In genomic region chr7:49324707-49325106, GRCh38 we compare ENCODE assay signal across 18 cellular contexts.
DNase-seq lines count a peak whose midpoint lies in the region; ATAC-seq, FAIRE-seq and TF ChIP-seq lines count a peak whose summit lies in the region.
"Had no signal": no experiment of that assay in that cellular context is flagged by ENCODE, and none has a peak within 500 bp of the region (broad histone marks: within the 10 kb centered on the region; RNA-seq: fewer than 3 reads in every experiment).

No MANE protein-coding gene starts in this region.

- peak; percentile 63 for DNase-seq in A172 (ENCODE audit: low spot score)
- no peak for DNase-seq in GM12892 (ENCODE audit: insufficient read length)
- DNase-seq in PC-9, result no peak
- DNase-seq in fibroblast of mammary gland (ENCODE audit: low read depth), result peak; percentile 11
- no peak for DNase-seq in heart right ventricle
- no peak for DNase-seq in activated T-cell treated with anti-CD3 and anti-CD28 coated beads, Interleukin-2, amount 50 U/mL, for 24 hours
- DNase-seq: activated CD4-positive, alpha-beta T cell treated with anti-CD3 and anti-CD28 coated beads for 4 hours; BE2C; effector memory CD8-positive, alpha-beta T cell; mucosa of descending colon; NCI-H1092 treated with DMSO at 0.1 percent for 48 hours; NCI-H510A; psoas muscle; stimulated activated CD4-positive, alpha-beta T cell treated with anti-CD3 and anti-CD28 coated beads, Interleukin-2, amount 100 ng/mL, for 48 hours had no signal

- H3K27me3 ChIP-seq in PC-9 (ENCODE audit: insufficient read depth, low read depth) (0 out of 2 replicates have a peak, but pooled peaks cover 10% of the 10 kb centered on the region), heart right ventricle (no peaks in the 10 kb centered on the region)
- H3K27me3 ChIP-seq: ascending aorta, BE2C had no signal

- no peak for ATAC-seq in heart right ventricle
- no peak for ATAC-seq in GM21825 (IDR thresholded peaks at IDR 0.05; ENCODE audit: unreplicated experiment)
- no peak for ATAC-seq in GM21529 (IDR thresholded peaks at IDR 0.05; ENCODE audit: unreplicated experiment)
- ATAC-seq: effector memory CD8-positive, alpha-beta T cell; mucosa of descending colon; psoas muscle; stimulated activated memory B cell treated with anti-CD40 and anti-IgM and Interleukin-4, amounts not matched to agents 10 μg/mL and 1 μg/mL and 100 μg/mL, for 72 hours had no signal

- H3K27ac ChIP-seq in PC-9 (no peak overlapping the region), heart right ventricle (no peak overlapping the region)
- H3K27ac ChIP-seq: ascending aorta, psoas muscle had no signal

- no peak overlapping the region for H3K4me2 ChIP-seq in PC-9

- H3K4me3 ChIP-seq in PC-9 (no peak overlapping the region), fibroblast of mammary gland (ENCODE audit: control insufficient read depth, low read depth, low read length) (no peak overlapping the region), heart right ventricle (no peak overlapping the region)
- H3K4me3 ChIP-seq: ascending aorta, mucosa of descending colon, psoas muscle had no signal

- H3K9me3 ChIP-seq in PC-9 (ENCODE audit: insufficient read depth, low read depth) (no peaks in the 10 kb centered on the region), heart right ventricle (peaks cover 0 to 11% (median 0%) of the 10 kb centered on the region in 11 donors)
- H3K9me3 ChIP-seq: ascending aorta, BE2C, mucosa of descending colon, psoas muscle had no signal

- intact Hi-C loops in PC-9 (cut with micrococcal nuclease; ENCODE audit: unreplicated experiment), result no loop called here
- intact Hi-C loops in heart right ventricle (cut with DNase I), result no loop called here

- no peak for TF ChIP-seq POLR2A in GM12892 (IDR thresholded peaks at IDR 0.05; ENCODE audit: low read depth, low read length)

- no peaks in the 10 kb centered on the region for H3K4me1 ChIP-seq in PC-9 (replicated peaks; ENCODE audit: insufficient read depth)
- no peaks in the 10 kb centered on the region for H3K4me1 ChIP-seq in heart right ventricle
- H3K4me1 ChIP-seq: ascending aorta, BE2C, psoas muscle had no signal

- POLR2A ChIA-PET in PC-9 (lab: Charles Lee; ENCODE audit: unreplicated experiment), result no interaction called here

- H3K4me1 Mint-ChIP-seq in activated T-cell treated with anti-CD3 and anti-CD28 coated beads, Interleukin-2, amount 50 U/mL, for 24 hours (ENCODE audit: low read depth), result no peaks in the 10 kb centered on the region
- H3K4me1 Mint-ChIP-seq: stimulated activated memory B cell treated with anti-CD40 and anti-IgM and Interleukin-4, amounts not matched to agents 10 μg/mL and 1 μg/mL and 100 μg/mL, for 72 hours had no signal

- H3K36me3 ChIP-seq in PC-9 (ENCODE audit: low read depth) (no peaks in the 10 kb centered on the region), heart right ventricle (no peaks in the 10 kb centered on the region)
- H3K36me3 ChIP-seq: ascending aorta, BE2C had no signal

- peak; percentile 53 for FAIRE-seq in GM12892 (lab: Jason Lieb, UNC)

- H3K4me3 Mint-ChIP-seq in activated T-cell treated with anti-CD3 and anti-CD28 coated beads, Interleukin-2, amount 50 U/mL, for 24 hours, result no peak overlapping the region
- H3K4me3 Mint-ChIP-seq: effector memory CD8-positive, alpha-beta T cell; stimulated activated memory B cell treated with anti-CD40 and anti-IgM and Interleukin-4, amounts not matched to agents 10 μg/mL and 1 μg/mL and 100 μg/mL, for 72 hours had no signal

- peak; percentile 22; the same call in 1 of the 2 replicates for TF ChIP-seq CTCF in PC-9 (conservative IDR thresholded peaks at IDR 0.05)
- no peak for TF ChIP-seq CTCF in fibroblast of mammary gland (conservative IDR thresholded peaks at IDR 0.05; ENCODE audit: control insufficient read depth, insufficient read depth, low read depth, low read length)
- no peak for TF ChIP-seq CTCF in heart right ventricle (IDR thresholded peaks at IDR 0.05)

- H3K79me2 ChIP-seq in PC-9 (ENCODE audit: low read depth), result no peaks in the 10 kb centered on the region

- H4K20me1 ChIP-seq in PC-9 (ENCODE audit: insufficient read depth), result no peaks in the 10 kb centered on the region

- CTCF ChIA-PET in PC-9 (lab: Charles Lee), result no interaction called here

- H3K36me3 Mint-ChIP-seq in activated T-cell treated with anti-CD3 and anti-CD28 coated beads, Interleukin-2, amount 50 U/mL, for 24 hours (ENCODE audit: low read depth), result no peaks in the 10 kb centered on the region
- H3K36me3 Mint-ChIP-seq: stimulated activated memory B cell treated with anti-CD40 and anti-IgM and Interleukin-4, amounts not matched to agents 10 μg/mL and 1 μg/mL and 100 μg/mL, for 72 hours had no signal

- peaks cover 9% of the 10 kb centered on the region for H3K9me3 Mint-ChIP-seq in activated T-cell treated with anti-CD3 and anti-CD28 coated beads, Interleukin-2, amount 50 U/mL, for 24 hours
- H3K9me3 Mint-ChIP-seq: stimulated activated memory B cell treated with anti-CD40 and anti-IgM and Interleukin-4, amounts not matched to agents 10 μg/mL and 1 μg/mL and 100 μg/mL, for 72 hours had no signal

- H3F3A ChIP-seq in PC-9 (ENCODE audit: insufficient read depth, low read depth), result no peaks in the 10 kb centered on the region

- H2AFZ ChIP-seq in PC-9, result no peak overlapping the region

- H3K27me3 Mint-ChIP-seq in activated T-cell treated with anti-CD3 and anti-CD28 coated beads, Interleukin-2, amount 50 U/mL, for 24 hours, result no peaks in the 10 kb centered on the region
- H3K27me3 Mint-ChIP-seq: effector memory CD8-positive, alpha-beta T cell; stimulated activated memory B cell treated with anti-CD40 and anti-IgM and Interleukin-4, amounts not matched to agents 10 μg/mL and 1 μg/mL and 100 μg/mL, for 72 hours had no signal

- H3K9me2 ChIP-seq in PC-9 (ENCODE audit: insufficient read depth), result no peaks in the 10 kb centered on the region

- WGBS in heart right ventricle, 2 donors, result 72 to 77% methylated on average over 1 of the region's 1 CpG

- BruUV-seq in PC-9 (replicated peaks; lab: Mats Ljungman, UMichigan), result no TSS peak

- no peak overlapping the region for H3K27ac Mint-ChIP-seq in activated T-cell treated with anti-CD3 and anti-CD28 coated beads, Interleukin-2, amount 50 U/mL, for 24 hours
- H3K27ac Mint-ChIP-seq: effector memory CD8-positive, alpha-beta T cell; stimulated activated memory B cell treated with anti-CD40 and anti-IgM and Interleukin-4, amounts not matched to agents 10 μg/mL and 1 μg/mL and 100 μg/mL, for 72 hours had no signal

Comparison
In these comparisons a context has a peak if more than half of its experiments do, and no peak if none do; other contexts are left out.
1. DNase-seq: peak in A172 (single experiment) and fibroblast of mammary gland (single experiment); none in GM12892 (single experiment), PC-9 (0 of 2), heart right ventricle (0 of 2) and activated T-cell treated with anti-CD3 and anti-CD28 coated beads, Interleukin-2, amount 50 U/mL, for 24 hours (single experiment).